8 cellular contexts compared by ENCODE assay signal in genomic region chr6:25026723-25027122, GRCh38.
DNase-seq lines count a peak whose midpoint lies in the region; ATAC-seq and TF ChIP-seq lines count a peak whose summit lies in the region.

No MANE protein-coding gene starts in this region.

- H2AFZ ChIP-seq in OCI-LY1 (ENCODE audit: low read length) = no peak overlapping the region

- POLR2A ChIA-PET in CD8-positive, alpha-beta T cell (lab: Charles Lee) = interaction anchor here (0.8 to 2.9 kb wide), 15 partner anchors 9 to 228 kb away, joined by 3 to 17 read pairs (median 5); partner anchors contain the start of gene ARMH2

- H3K36me3 ChIP-seq in CD8-positive, alpha-beta T cell (ENCODE audit: insufficient read depth, low read length) = no peaks in the 10 kb centered on the region
- H3K36me3 ChIP-seq in H7 (replicated peaks; ENCODE audit: control insufficient read depth, insufficient read depth, low read length) = no peaks in the 10 kb centered on the region
- H3K36me3 ChIP-seq in OCI-LY1 (ENCODE audit: insufficient read depth, low read length) = peaks cover 19% of the 10 kb centered on the region
- H3K36me3 ChIP-seq in endodermal cell (ENCODE audit: control insufficient read depth, insufficient read depth, low read length) = no peaks in the 10 kb centered on the region

- peaks cover 7% of the 10 kb centered on the region for H3K36me3 Mint-ChIP-seq in CD8-positive, alpha-beta T cell
- H3K36me3 Mint-ChIP-seq in endodermal cell (ENCODE audit: low read depth) = no peaks in the 10 kb centered on the region

- no peak overlapping the region for H3K27ac ChIP-seq in CD8-positive, alpha-beta T cell (ENCODE audit: low read depth, low read length)
- H3K27ac ChIP-seq in OCI-LY1 (ENCODE audit: low read depth, low read length, poor library complexity, severe bottlenecking) (peak overlapping the region; percentile 16), endodermal cell (ENCODE audit: low read depth, low read length) (no peak overlapping the region)

- no peaks in the 10 kb centered on the region for H3K79me2 ChIP-seq in OCI-LY1 (ENCODE audit: insufficient read depth, low read length)

- CTCF ChIA-PET in CD8-positive, alpha-beta T cell (lab: Charles Lee) = interaction anchor here (0.6 to 10.8 kb wide), 50 partner anchors 9 to 591 kb away, joined by 3 to 137 read pairs (median 4); partner anchors contain the start of gene RIPOR2

- intact Hi-C loops in CD8-positive, alpha-beta T cell (cut with DNase I, micrococcal nuclease) = loop anchor here (1.0 kb wide), 2 partner anchors 11 to 44 kb away; no protein-coding TSS in a partner anchor

- peak overlapping the region; percentile 63 for H3K4me2 ChIP-seq in OCI-LY1 (ENCODE audit: low read length)

- H3K27ac Mint-ChIP-seq in CD8-positive, alpha-beta T cell = peak overlapping the region; percentile 45
- no peak overlapping the region for H3K27ac Mint-ChIP-seq in endodermal cell

- H4K20me1 ChIP-seq in OCI-LY1 (ENCODE audit: insufficient read depth, low read length) = no peaks in the 10 kb centered on the region

- ATAC-seq in CD8-positive, alpha-beta T cell = no peak
- ATAC-seq in HG03175 (IDR thresholded peaks at IDR 0.05; ENCODE audit: unreplicated experiment) (no peak), left lobe of liver (no peak)

- H3K9me3 Mint-ChIP-seq in CD8-positive, alpha-beta T cell = no peaks in the 10 kb centered on the region
- no peaks in the 10 kb centered on the region for H3K9me3 Mint-ChIP-seq in endodermal cell

- no peak for TF ChIP-seq CTCF in CD8-positive, alpha-beta T cell (IDR thresholded peaks at IDR 0.05)
- TF ChIP-seq CTCF in OCI-LY1 (IDR thresholded peaks at IDR 0.05; ENCODE audit: low read length) (no peak), endodermal cell (conservative IDR thresholded peaks at IDR 0.05) (no peak)

- H3K9me3 ChIP-seq in CD8-positive, alpha-beta T cell (ENCODE audit: low read length) = no peaks in the 10 kb centered on the region
- H3K9me3 ChIP-seq in OCI-LY1 (ENCODE audit: low read length) (no peaks in the 10 kb centered on the region), endodermal cell (ENCODE audit: control insufficient read depth, low read length) (no peaks in the 10 kb centered on the region)

- H3K9ac ChIP-seq in OCI-LY1 (ENCODE audit: low read length) (peak overlapping the region; percentile 29; the same call in 1 of the 2 replicates), endodermal cell (ENCODE audit: extremely low read depth, low read length, poor library complexity, severe bottlenecking) (no peak overlapping the region)

- no peaks in the 10 kb centered on the region for H3F3A ChIP-seq in OCI-LY1 (ENCODE audit: insufficient read depth, low read length)

- no peak overlapping the region for H3K4me3 ChIP-seq in CD8-positive, alpha-beta T cell (ENCODE audit: low read depth, low read length)
- no peak overlapping the region for H3K4me3 ChIP-seq in H7 (ENCODE audit: insufficient read depth, low read depth, low read length)
- H3K4me3 ChIP-seq in OCI-LY1 (ENCODE audit: low read depth, low read length, poor library complexity, severe bottlenecking) = no peak overlapping the region
- no peak overlapping the region for H3K4me3 ChIP-seq in endodermal cell (ENCODE audit: low read length)

- DNase-seq in CD8-positive, alpha-beta T cell = no peak
- DNase-seq in H7 = peak; percentile 54
- DNase-seq in endodermal cell = peak; percentile 68
- no peak for DNase-seq in SIG-M5 (lab: John Stamatoyannopoulos, UW)
- DNase-seq in amniotic stem cell (lab: John Stamatoyannopoulos, UW) = no peak
- DNase-seq in left lobe of liver (ENCODE audit: low spot score) = no peak

- peaks cover 46% of the 10 kb centered on the region for H3K4me1 Mint-ChIP-seq in CD8-positive, alpha-beta T cell (ENCODE audit: low read depth)
- H3K4me1 Mint-ChIP-seq in endodermal cell = peaks cover 8% of the 10 kb centered on the region

- H3K27me3 Mint-ChIP-seq in CD8-positive, alpha-beta T cell (ENCODE audit: low read depth) = no peaks in the 10 kb centered on the region
- no peaks in the 10 kb centered on the region for H3K27me3 Mint-ChIP-seq in endodermal cell (ENCODE audit: insufficient read depth)

- WGBS in endodermal cell (ENCODE audit: insufficient coverage in 1 of 2, insufficient read length in 1 of 2), 2 experiments = 76% methylated on average over 2 of the region's 2 CpGs

- no peaks in the 10 kb centered on the region for H3K27me3 ChIP-seq in CD8-positive, alpha-beta T cell (ENCODE audit: insufficient read depth, low read length)
- H3K27me3 ChIP-seq in H7 (ENCODE audit: control insufficient read depth, insufficient read depth, low read length) (no peaks in the 10 kb centered on the region), OCI-LY1 (ENCODE audit: insufficient read depth, low read length) (no peaks in the 10 kb centered on the region), endodermal cell (ENCODE audit: control insufficient read depth, insufficient read depth, low read length, poor library complexity, severe bottlenecking) (no peaks in the 10 kb centered on the region)

- H3K9me2 ChIP-seq in OCI-LY1 (ENCODE audit: low read depth, low read length) = no peaks in the 10 kb centered on the region

- peaks cover 31% of the 10 kb centered on the region for H3K4me1 ChIP-seq in CD8-positive, alpha-beta T cell (ENCODE audit: insufficient read depth, low read length)
- peaks cover 32% of the 10 kb centered on the region for H3K4me1 ChIP-seq in OCI-LY1 (ENCODE audit: insufficient read depth, low read length, severe bottlenecking)
- H3K4me1 ChIP-seq in endodermal cell (ENCODE audit: control insufficient read depth, insufficient read depth, low read length) = no peaks in the 10 kb centered on the region

- H3K4me3 Mint-ChIP-seq in CD8-positive, alpha-beta T cell = peak overlapping the region; percentile 26
- H3K4me3 Mint-ChIP-seq in endodermal cell = no peak overlapping the region

Comparison
In these comparisons a context has a peak if more than half of its experiments do, and no peak if none do; other contexts are left out.
1. DNase-seq: peak in H7 (single experiment) and endodermal cell (single experiment); none in CD8-positive, alpha-beta T cell (0 of 7), SIG-M5 (single experiment), amniotic stem cell (single experiment) and left lobe of liver (single experiment).